ENCODE assay signal across 8 cellular contexts in genomic region chr11:63919267-63920125, GRCh38. TPM values are rescaled to one million over a fixed set of nuclear protein-coding genes. Genes with fewer than 3 reads are reported as not detected.
DNase-seq lines count a peak whose midpoint lies in the region; ATAC-seq and TF ChIP-seq lines count a peak whose summit lies in the region.

No MANE protein-coding gene starts in this region.

- intact Hi-C loops in left cardiac atrium (cut with DNase I) = loop anchor here in 1 of 2 donors (5.0 kb wide), 1 partner anchor 407 kb away; no protein-coding TSS in a partner anchor
- intact Hi-C loops in sciatic nerve (cut with DNase I) = no loop called here

- peak; percentile 84 for DNase-seq in DMS79 treated with DMSO at 0.1 percent for 48 hours (lab: John Stamatoyannopoulos, UW)
- peak in 1 of 3 donors; percentile 77 for DNase-seq in Peyer's patch
- DNase-seq in left cardiac atrium = peak; percentile 64
- no peak for DNase-seq in sciatic nerve (ENCODE audit: low spot score)
- DNase-seq in SIG-M5 (lab: John Stamatoyannopoulos, UW) = no peak

- H3K4me3 ChIP-seq in Peyer's patch = peak overlapping the region; percentile 8 to 48 (median 40)

- ATAC-seq in left cardiac atrium = peak; percentile 8 to 33
- peak; percentile 48 for ATAC-seq in sciatic nerve
- no peak for ATAC-seq in HG03108 (IDR thresholded peaks at IDR 0.05; ENCODE audit: unreplicated experiment)
- no peak for ATAC-seq in GM21737 (IDR thresholded peaks at IDR 0.05; ENCODE audit: unreplicated experiment)
- ATAC-seq in GM19023 (IDR thresholded peaks at IDR 0.05; ENCODE audit: unreplicated experiment) = no peak

- no peaks in the 10 kb centered on the region for H3K36me3 ChIP-seq in Peyer's patch

- no peaks in the 10 kb centered on the region for H3K27me3 ChIP-seq in Peyer's patch

- TF ChIP-seq POLR2A in Peyer's patch (IDR thresholded peaks at IDR 0.05) = no peak

- H3K4me1 ChIP-seq in Peyer's patch = peaks cover 11 to 65% (median 28%) of the 10 kb centered on the region in 4 donors

- no peaks in the 10 kb centered on the region for H3K9me3 ChIP-seq in Peyer's patch

- TF ChIP-seq CTCF in Peyer's patch (IDR thresholded peaks at IDR 0.05) = no peak

- peak overlapping the region; percentile 38 to 91 (median 74) for H3K27ac ChIP-seq in Peyer's patch

RNA-seq across cellular contexts. Expression of gene RCOR2, which starts 2.5 kb away (rescaled TPM):
- under 1 TPM in 2 of 4 donors, not detected in 2; 0.57 to 0.67 TPM for total RNA-seq in Peyer's patch
- 1 to 10 TPM; 2.3 to 8.3 TPM for total RNA-seq in left cardiac atrium
- total RNA-seq in sciatic nerve = 0.40 TPM

RNA-seq across cellular contexts. Expression of gene NAA40, which starts 19.3 kb away (rescaled TPM):
- total RNA-seq in Peyer's patch (10 to 100 TPM; 46.2 to 80.0 (median 57.1) TPM), left cardiac atrium (10 to 100 TPM; 26.0 to 29.1 TPM), sciatic nerve (14.5 TPM)

RNA-seq across cellular contexts. Expression of gene COX8A, which starts 54.9 kb away (rescaled TPM):
- 1,000 to 10,000 TPM in 2 of 4 donors, 100 to 1,000 TPM in 2; 390 to 1,297 (median 877) TPM for total RNA-seq in Peyer's patch
- total RNA-seq in left cardiac atrium = 100 to 1,000 TPM; 786 to 820 TPM
- total RNA-seq in sciatic nerve = 118 TPM

Comparison
In these comparisons a context has a peak if more than half of its experiments do, and no peak if none do; other contexts are left out.
1. DNase-seq: peak in DMS79 treated with DMSO at 0.1 percent for 48 hours (single experiment) and left cardiac atrium (single experiment); none in sciatic nerve (single experiment) and SIG-M5 (single experiment).
2. ATAC-seq: peak in left cardiac atrium (2 of 2) and sciatic nerve (single experiment); none in HG03108 (single experiment), GM21737 (single experiment) and GM19023 (single experiment).